Comparison of ENCODE assay signal across 13 cellular contexts in the genomic region with DNA sequence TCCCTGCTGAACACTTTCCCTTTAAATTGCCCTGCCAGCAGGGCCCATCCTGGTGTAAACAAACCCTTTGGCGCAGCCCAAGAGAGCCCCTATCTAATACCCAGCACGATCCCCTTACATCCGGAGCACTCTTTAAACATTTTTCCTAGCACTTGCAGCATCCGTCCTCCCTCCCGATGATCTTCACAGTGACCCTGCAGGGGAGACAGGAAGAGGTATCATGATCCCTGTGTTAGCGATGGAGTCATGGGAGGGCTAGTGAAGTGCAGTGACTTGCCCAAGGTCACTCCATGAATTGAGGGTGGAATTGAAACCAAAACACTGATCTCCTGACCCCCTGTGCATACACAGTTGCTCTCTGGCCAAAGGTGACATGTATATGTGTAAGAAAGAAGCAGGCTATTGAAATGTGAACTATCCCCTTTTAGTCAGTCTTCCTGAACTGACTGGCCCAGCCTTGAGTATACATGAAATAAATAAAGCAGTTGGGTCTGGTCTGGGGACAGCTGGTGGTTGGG. TPM values are rescaled to one million over a fixed set of nuclear protein-coding genes. Genes with fewer than 3 reads are reported as not detected.
DNase-seq lines count a peak whose midpoint lies in the region; ATAC-seq, FAIRE-seq and TF ChIP-seq lines count a peak whose summit lies in the region.
"Had no signal": no experiment of that assay in that cellular context is flagged by ENCODE, and none has a peak within 500 bp of the region (broad histone marks: within the 10 kb centered on the region; RNA-seq: fewer than 3 reads in every experiment).

No MANE protein-coding gene starts in this region.

- H3K4me3 Mint-ChIP-seq in activated CD8-positive, alpha-beta memory T cell treated with anti-CD3 and anti-CD28 coated beads, Interleukin-2, amount 10 ng/mL, durations not matched to agents 7 days and 5 days, result no peak overlapping the region
- H3K4me3 Mint-ChIP-seq in nephron progenitor cell, result no peak overlapping the region
- no peak overlapping the region for H3K4me3 Mint-ChIP-seq in CD4-positive, alpha-beta memory T cell
- no peak overlapping the region for H3K4me3 Mint-ChIP-seq in CD8-positive, alpha-beta T cell
- H3K4me3 Mint-ChIP-seq: memory B cell had no signal

- no peak overlapping the region for H3K27ac ChIP-seq in HEK293 (ENCODE audit: extremely low read depth, low read depth, low read length)
- H3K27ac ChIP-seq in H1 (ENCODE audit: low read depth, low read length), result peak overlapping the region; percentile 37; the same call in 1 of the 2 replicates
- H3K27ac ChIP-seq in CD4-positive, alpha-beta memory T cell (ENCODE audit: low read depth, low read length), result no peak overlapping the region
- H3K27ac ChIP-seq in CD8-positive, alpha-beta T cell (ENCODE audit: low read depth, low read length), result no peak overlapping the region
- H3K27ac ChIP-seq: GM23248, suprapubic skin had no signal

- H3K9me3 ChIP-seq in HEK293 (ENCODE audit: control insufficient read depth, insufficient read depth, low read depth, low read length), result no peaks in the 10 kb centered on the region
- H3K9me3 ChIP-seq in H1 (ENCODE audit: insufficient read depth in 2 of 2, low read depth in 1 of 2, low read length in 1 of 2), result peaks cover 5% of the 10 kb centered on the region in 2 experiments; a peak in 2 of 4 replicates
- no peaks in the 10 kb centered on the region for H3K9me3 ChIP-seq in CD4-positive, alpha-beta memory T cell (ENCODE audit: control insufficient read depth in 1 of 2, low read length in 2 of 2)
- H3K9me3 ChIP-seq in CD8-positive, alpha-beta T cell (ENCODE audit: low read length), result no peaks in the 10 kb centered on the region
- H3K9me3 ChIP-seq: suprapubic skin had no signal

- H4K91ac ChIP-seq in H1 (replicated peaks; ENCODE audit: insufficient read length, low read length), result no peak overlapping the region

- POLR2A ChIA-PET in HEK293 (lab: Yijun Ruan, JAX), result interaction anchor here (2.9 kb wide), 1 partner anchor 82 kb away, joined by 9 read pairs; a partner anchor contains a TSS
- POLR2A ChIA-PET in H1 (lab: Charles Lee; ENCODE audit: partially characterized antibody), result interaction anchor here (0.6 to 5.4 kb wide), 14 partner anchors 8 to 141 kb away, joined by 3 to 22 read pairs (median 3); a partner anchor contains a TSS
- POLR2A ChIA-PET in CD4-positive, alpha-beta memory T cell (lab: Charles Lee; ENCODE audit: partially characterized antibody), result interaction anchor here (1.2 to 1.7 kb wide), 2 partner anchors 77 to 88 kb away, joined by 5 read pairs; a partner anchor contains a TSS
- POLR2A ChIA-PET in CD8-positive, alpha-beta T cell (lab: Charles Lee), result interaction anchor here (0.7 to 2.7 kb wide), 4 partner anchors 23 to 1198 kb away, joined by 3 to 13 read pairs (median 4); a partner anchor contains a TSS

- peak overlapping the region; percentile 3 to 37; a peak in 2 of 4 replicates for H3K4me2 ChIP-seq in H1 (ENCODE audit: insufficient read depth in 1 of 2, low read depth in 2 of 2, low read length in 2 of 2)

- CTCF ChIA-PET in activated CD8-positive, alpha-beta memory T cell treated with anti-CD3 and anti-CD28 coated beads, Interleukin-2, amount 10 ng/mL, durations not matched to agents 7 days and 5 days (lab: Charles Lee), result interaction anchor here (0.6 to 9.9 kb wide), 40 partner anchors 9 to 192 kb away, joined by 3 to 228 read pairs (median 4); a partner anchor contains a TSS
- CTCF ChIA-PET in HEK293 (lab: Yijun Ruan, JAX) (interaction anchor here (0.6 to 7.0 kb wide), 33 partner anchors 9 to 182 kb away, joined by 3 to 75 read pairs (median 5); a partner anchor contains a TSS), H1 (lab: Charles Lee; ENCODE audit: partially characterized antibody) (interaction anchor here (0.6 to 14.3 kb wide), 36 partner anchors 8 to 198 kb away, joined by 3 to 325 read pairs (median 5); no protein-coding TSS in a partner anchor)
- CTCF ChIA-PET in CD4-positive, alpha-beta memory T cell (lab: Charles Lee; ENCODE audit: partially characterized antibody), result interaction anchor here (1.1 to 11.6 kb wide), 33 partner anchors 9 to 621 kb away, joined by 3 to 180 read pairs (median 7); a partner anchor contains a TSS
- CTCF ChIA-PET in CD8-positive, alpha-beta T cell (lab: Charles Lee), result interaction anchor here (0.6 to 14.1 kb wide), 34 partner anchors 9 to 1466 kb away, joined by 3 to 286 read pairs (median 6); a partner anchor contains a TSS

- H3K4me3 ChIP-seq in HEK293 (ENCODE audit: low read depth, low read length), result no peak overlapping the region
- peak overlapping the region in 1 of 4 experiments; percentile 18; a peak in 1 of 8 replicates for H3K4me3 ChIP-seq in H1 (ENCODE audit: extremely low read depth in 1 of 4, insufficient read depth in 2 of 4, low read depth in 3 of 4, low read length in 4 of 4)
- H3K4me3 ChIP-seq in CD4-positive, alpha-beta memory T cell (ENCODE audit: low read length in 2 of 2), result no peak overlapping the region
- no peak overlapping the region for H3K4me3 ChIP-seq in CD8-positive, alpha-beta T cell (ENCODE audit: low read depth, low read length)
- H3K4me3 ChIP-seq: GM23248, suprapubic skin had no signal

- H2BK5ac ChIP-seq in H1 (ENCODE audit: low read depth, low read length), result peak overlapping the region; percentile 40; the same call in 1 of the 2 replicates

- H3K23ac ChIP-seq in H1 (ENCODE audit: insufficient read length), result no peak overlapping the region

- no peak overlapping the region; the same call in 1 of the 2 replicates for H2BK15ac ChIP-seq in H1 (ENCODE audit: low read length)

- no peaks in the 10 kb centered on the region for H3K79me2 ChIP-seq in H1 (ENCODE audit: control insufficient read depth in 1 of 2, insufficient read depth in 2 of 2, low read length in 2 of 2)

- peaks cover 3% of the 10 kb centered on the region for H3K9me3 Mint-ChIP-seq in activated CD8-positive, alpha-beta memory T cell treated with anti-CD3 and anti-CD28 coated beads, Interleukin-2, amount 10 ng/mL, durations not matched to agents 7 days and 5 days (ENCODE audit: low read depth)
- peaks cover 25% of the 10 kb centered on the region for H3K9me3 Mint-ChIP-seq in nephron progenitor cell
- H3K9me3 Mint-ChIP-seq in CD4-positive, alpha-beta memory T cell, result peaks cover 0 to 4% (median 0%) of the 10 kb centered on the region in 8 donors
- H3K9me3 Mint-ChIP-seq in CD8-positive, alpha-beta T cell, result no peaks in the 10 kb centered on the region

- no peak for TF ChIP-seq POLR2A in H1 (IDR thresholded peaks at IDR 0.05; ENCODE audit: control extremely low read depth in 1 of 2, low read depth in 2 of 2, low read length in 2 of 2)

- H3K9ac ChIP-seq in H1 (replicated peaks in 1 of 4; ENCODE audit: extremely low read depth in 1 of 4, low read depth in 3 of 4, low read length in 3 of 4), result no peak overlapping the region
- H3K9ac ChIP-seq: GM23248 had no signal

- TF ChIP-seq RAD21 in H1 (IDR thresholded peaks at IDR 0.05 in 1 of 2, conservative IDR thresholded peaks at IDR 0.05 in 1 of 2; ENCODE audit: low read depth in 2 of 2, low read length in 2 of 2), result no peak

- TF ChIP-seq EP300 in H1 (IDR thresholded peaks at IDR 0.05; ENCODE audit: borderline replicate concordance in 1 of 2, low read depth in 2 of 2, low read length in 2 of 2), result 0 out of 3 replicates have a peak, but pooled peaks of 1 of the 2 experiments have one; percentile 65

- peak overlapping the region; percentile 56 for H3K27ac Mint-ChIP-seq in activated CD8-positive, alpha-beta memory T cell treated with anti-CD3 and anti-CD28 coated beads, Interleukin-2, amount 10 ng/mL, durations not matched to agents 7 days and 5 days
- H3K27ac Mint-ChIP-seq in nephron progenitor cell, result peak overlapping the region; percentile 23
- peak overlapping the region in 2 of 7 donors; percentile 17 to 24 for H3K27ac Mint-ChIP-seq in CD4-positive, alpha-beta memory T cell
- no peak overlapping the region for H3K27ac Mint-ChIP-seq in CD8-positive, alpha-beta T cell
- H3K27ac Mint-ChIP-seq: memory B cell had no signal

- no peak overlapping the region for H4K8ac ChIP-seq in H1 (ENCODE audit: extremely low read depth, insufficient read depth, low read length)

- H2AK5ac ChIP-seq in H1 (ENCODE audit: low read depth, low read length), result no peak overlapping the region

- no peak overlapping the region for H2BK20ac ChIP-seq in H1 (ENCODE audit: low read length)

- no peaks in the 10 kb centered on the region for H3K27me3 ChIP-seq in H1 (replicated peaks in 1 of 4; ENCODE audit: control insufficient read depth in 3 of 4, extremely low read depth in 1 of 4, insufficient read depth in 3 of 4, low read length in 3 of 4)
- H3K27me3 ChIP-seq in CD4-positive, alpha-beta memory T cell (ENCODE audit: insufficient read depth, low read length), result no peaks in the 10 kb centered on the region
- no peaks in the 10 kb centered on the region for H3K27me3 ChIP-seq in CD8-positive, alpha-beta T cell (ENCODE audit: insufficient read depth, low read length)
- H3K27me3 ChIP-seq: suprapubic skin had no signal

- WGBS in H1 (ENCODE audit: extremely low coverage in 1 of 2, insufficient coverage in 1 of 2, insufficient read length in 1 of 2, insufficient replicate concordance in 2 of 2, low coverage in 1 of 2, low lambda C conversion rate in 2 of 2, missing lambda C conversion rate in 1 of 2), 2 experiments, result 10% methylated on average over 6 of the region's 6 CpGs; no CpG with 5 or more reads in 1 of the 2 experiments

- peaks cover 0 to 3% of the 10 kb centered on the region in 2 experiments for H4K20me1 ChIP-seq in H1 (replicated peaks in 1 of 2; ENCODE audit: control insufficient read depth in 1 of 2, insufficient read depth in 2 of 2, low read length in 2 of 2)

- TF ChIP-seq CTCF in HEK293 (tag by site-specific recombination; IDR thresholded peaks at IDR 0.05) (no peak), H1 (IDR thresholded peaks at IDR 0.05; ENCODE audit: control extremely low read depth in 1 of 3, insufficient read depth in 1 of 3, low read depth in 1 of 3, low read length in 3 of 3) (no peak), nephron progenitor cell (IDR thresholded peaks at IDR 0.05) (no peak)
- TF ChIP-seq CTCF in CD8-positive, alpha-beta T cell (IDR thresholded peaks at IDR 0.05), result no peak

- peak overlapping the region; percentile 12 for H3K18ac ChIP-seq in H1 (ENCODE audit: extremely low read depth, low read length)

- FAIRE-seq in H1 (lab: Jason Lieb, UNC), result no peak

- no peak overlapping the region for H2BK12ac ChIP-seq in H1 (ENCODE audit: low read depth, low read length)

- no peak overlapping the region for H2AFZ ChIP-seq in H1 (ENCODE audit: low read length)
- H2AFZ ChIP-seq: GM23248 had no signal

- H3K4me1 ChIP-seq in HEK293 (ENCODE audit: control insufficient read depth, insufficient read depth, low read length) (no peaks in the 10 kb centered on the region), H1 (replicated peaks in 1 of 4; ENCODE audit: control insufficient read depth in 3 of 4, insufficient read depth in 4 of 4, low read length in 3 of 4) (peaks cover 4 to 30% (median 12%) of the 10 kb centered on the region in 4 experiments)
- H3K4me1 ChIP-seq in CD4-positive, alpha-beta memory T cell (ENCODE audit: insufficient read depth, low read length), result no peaks in the 10 kb centered on the region
- no peaks in the 10 kb centered on the region for H3K4me1 ChIP-seq in CD8-positive, alpha-beta T cell (ENCODE audit: insufficient read depth, low read length)

- no peaks in the 10 kb centered on the region for H3K79me1 ChIP-seq in H1 (ENCODE audit: low read depth, low read length)

- no peak for ATAC-seq in activated CD8-positive, alpha-beta memory T cell treated with anti-CD3 and anti-CD28 coated beads, Interleukin-2, amount 10 ng/mL, durations not matched to agents 7 days and 5 days
- no peak for ATAC-seq in CD8-positive, alpha-beta T cell

- H4K5ac ChIP-seq in H1 (ENCODE audit: insufficient read length, low read depth, low read length), result no peak overlapping the region

- H3K23me2 ChIP-seq in H1 (ENCODE audit: low read depth, low read length), result no peaks in the 10 kb centered on the region; the same call in 1 of the 2 replicates

- peaks cover 44% of the 10 kb centered on the region for H3K36me3 Mint-ChIP-seq in activated CD8-positive, alpha-beta memory T cell treated with anti-CD3 and anti-CD28 coated beads, Interleukin-2, amount 10 ng/mL, durations not matched to agents 7 days and 5 days
- peaks cover 64% of the 10 kb centered on the region for H3K36me3 Mint-ChIP-seq in nephron progenitor cell (ENCODE audit: low read depth)
- H3K36me3 Mint-ChIP-seq in CD4-positive, alpha-beta memory T cell, result peaks cover 48 to 60% of the 10 kb centered on the region in 2 donors
- H3K36me3 Mint-ChIP-seq in CD8-positive, alpha-beta T cell, result peaks cover 57% of the 10 kb centered on the region

- no peak overlapping the region for H3K56ac ChIP-seq in H1 (replicated peaks; ENCODE audit: insufficient read length, low read depth, low read length)

- H3K14ac ChIP-seq in H1 (ENCODE audit: insufficient read length), result no peak overlapping the region

- no peak overlapping the region for H2BK120ac ChIP-seq in H1 (replicated peaks; ENCODE audit: low read depth, low read length)

- H3K27me3 Mint-ChIP-seq in activated CD8-positive, alpha-beta memory T cell treated with anti-CD3 and anti-CD28 coated beads, Interleukin-2, amount 10 ng/mL, durations not matched to agents 7 days and 5 days, result no peaks in the 10 kb centered on the region
- H3K27me3 Mint-ChIP-seq in nephron progenitor cell (ENCODE audit: low read depth, poor library complexity), result peaks cover 6% of the 10 kb centered on the region
- H3K27me3 Mint-ChIP-seq in CD4-positive, alpha-beta memory T cell, result no peaks in the 10 kb centered on the region
- H3K27me3 Mint-ChIP-seq in CD8-positive, alpha-beta T cell (ENCODE audit: low read depth), result no peaks in the 10 kb centered on the region
- H3K27me3 Mint-ChIP-seq: memory B cell had no signal

- H3K4me1 Mint-ChIP-seq in activated CD8-positive, alpha-beta memory T cell treated with anti-CD3 and anti-CD28 coated beads, Interleukin-2, amount 10 ng/mL, durations not matched to agents 7 days and 5 days, result peaks cover 28% of the 10 kb centered on the region
- H3K4me1 Mint-ChIP-seq in nephron progenitor cell, result peaks cover 28% of the 10 kb centered on the region
- peaks cover 0 to 2% (median 0%) of the 10 kb centered on the region in 4 donors for H3K4me1 Mint-ChIP-seq in CD4-positive, alpha-beta memory T cell
- H3K4me1 Mint-ChIP-seq in CD8-positive, alpha-beta T cell (ENCODE audit: low read depth), result no peaks in the 10 kb centered on the region

- DNase-seq in activated CD8-positive, alpha-beta memory T cell treated with anti-CD3 and anti-CD28 coated beads, Interleukin-2, amount 10 ng/mL, durations not matched to agents 7 days and 5 days, result no peak
- DNase-seq in activated CD8-positive, alpha-beta memory T cell treated with anti-CD3 and anti-CD28 coated beads, Interleukin-2, amount 50 U/mL, for 4 hours, result no peak
- DNase-seq in H1 (ENCODE audit: low read depth in 1 of 2, low spot score in 2 of 2), result peak in 1 of 2 experiments; percentile 64
- no peak for DNase-seq in nephron progenitor cell
- no peak for DNase-seq in CD4-positive, alpha-beta memory T cell
- no peak for DNase-seq in CD8-positive, alpha-beta T cell
- DNase-seq in H4 (ENCODE audit: low spot score), result no peak
- DNase-seq: cortex of kidney, NCI-H1694 had no signal

- intact Hi-C loops in CD4-positive, alpha-beta memory T cell (cut with micrococcal nuclease), result loop anchor here (1.0 to 5.0 kb wide), 3 partner anchors 76 to 178 kb away; no protein-coding TSS in a partner anchor
- intact Hi-C loops in CD8-positive, alpha-beta T cell (cut with DNase I, micrococcal nuclease), result loop anchor here (1.0 to 5.0 kb wide), 5 partner anchors 76 to 178 kb away; no protein-coding TSS in a partner anchor

- peaks cover 0 to 45% of the 10 kb centered on the region in 2 experiments; a peak in 1 of 3 replicates for H3K36me3 ChIP-seq in HEK293 (ENCODE audit: control insufficient read depth in 2 of 2, insufficient read depth in 1 of 2, low read length in 2 of 2)
- peaks cover 2 to 22% (median 11%) of the 10 kb centered on the region in 4 experiments; a peak in 6 of 8 replicates for H3K36me3 ChIP-seq in H1 (ENCODE audit: control insufficient read depth in 2 of 4, insufficient read depth in 4 of 4, low read length in 3 of 4)
- peaks cover 22% of the 10 kb centered on the region for H3K36me3 ChIP-seq in CD4-positive, alpha-beta memory T cell (ENCODE audit: insufficient read depth, low read length)
- peaks cover 1% of the 10 kb centered on the region for H3K36me3 ChIP-seq in CD8-positive, alpha-beta T cell (ENCODE audit: insufficient read depth, low read length)

- H3K4ac ChIP-seq in H1 (replicated peaks; ENCODE audit: insufficient read length, low read depth, low read length), result no peak overlapping the region

RNA-seq across cellular contexts. Expression of a gene that starts 9.8 kb away (rescaled TPM):
- total RNA-seq in activated CD8-positive, alpha-beta memory T cell treated with anti-CD3 and anti-CD28 coated beads, Interleukin-2, amount 10 ng/mL, durations not matched to agents 7 days and 5 days, result under 1 TPM; 0.12 to 0.44 TPM
- total RNA-seq in H1 (2021; fragmentation: NEBNext Ultra II Directional; extraction: Animal tissue kit (Norgen Biotek cat#: 25700)), result 3.5 and 3.9 TPM in 2 replicates
- 2.2 and 4.0 TPM in 2 replicates for polyA plus RNA-seq in H1 (2011; rRNA removed)
- polyA plus RNA-seq in H1 (2011; cell fraction: cytosol; rRNA removed), result 1.9 TPM
- 7.6 TPM for polyA plus RNA-seq in H1 (2011; cell fraction: nucleus; rRNA removed)
- polyA plus RNA-seq in H1 (2012, experiment 1 of 2), result 3.0 to 5.7 TPM (median 4.7 TPM) in 4 replicates
- 3.1 TPM for polyA plus RNA-seq in H1 (2012, experiment 2 of 2)
- 2.7 TPM for polyA plus RNA-seq in H1 (2013, experiment 1 of 2)
- polyA plus RNA-seq in H1 (2013, experiment 2 of 2), result 2.5 TPM
- 1.2 and 1.3 TPM in 2 replicates for polyA minus RNA-seq in H1 (2011; rRNA and poly(A)+ RNA removed)
- polyA minus RNA-seq in H1 (2011; cell fraction: cytosol; rRNA and poly(A)+ RNA removed), result 2.1 TPM
- polyA minus RNA-seq in H1 (2011; cell fraction: nucleus; rRNA and poly(A)+ RNA removed), result 2.5 TPM
- under 1 TPM; 0.20 to 0.33 TPM for total RNA-seq in CD4-positive, alpha-beta memory T cell
- polyA plus RNA-seq in CD4-positive, alpha-beta memory T cell, result under 1 TPM in 1 of 2 donors, not detected in 1; 0.14 TPM
- under 1 TPM; 0.31 to 0.35 TPM for total RNA-seq in CD8-positive, alpha-beta T cell
- total RNA-seq in H4 (2014; rRNA removed; shearing (Covaris generic)), result not detected in 2 replicates
- total RNA-seq: GM23248 had no signal
- polyA plus RNA-seq: GM23248 had no signal
